3 cellular contexts compared by ENCODE assay signal in genomic region chr17:49504369-49504768, GRCh38.
TF ChIP-seq lines count a peak whose summit lies in the region.

No MANE protein-coding gene starts in this region.

TF ChIP-seq in HepG2, 621 proteins besides CTCF, POLR2A, EP300 and RAD21:
- TF ChIP-seq ZNF768 (CRISPR knock-in tag; IDR thresholded peaks at IDR 0.05) = peak; percentile 69; the same call in 1 of the 2 replicates
- TF ChIP-seq ATF4 (CRISPR knock-in tag; IDR thresholded peaks at IDR 0.05) = no peak
- TF ChIP-seq ZMYM3 (CRISPR knock-in tag; IDR thresholded peaks at IDR 0.05) = 0 out of 2 replicates have a peak, but pooled peaks have one; percentile 12
- TF ChIP-seq ZNF891 (CRISPR knock-in tag; IDR thresholded peaks at IDR 0.05) = no peak
- no peak for TF ChIP-seq FOXK1 (CRISPR knock-in tag; IDR thresholded peaks at IDR 0.05; ENCODE audit: borderline replicate concordance, low read depth)
- TF ChIP-seq ZNF101 (CRISPR knock-in tag; IDR thresholded peaks at IDR 0.05; ENCODE audit: borderline replicate concordance, low read depth) = no peak

TF ChIP-seq in K562, 482 proteins besides CTCF, POLR2A, EP300 and RAD21:
- TF ChIP-seq ZBTB17 (CRISPR knock-in tag; IDR thresholded peaks at IDR 0.05) (no peak), ZBTB2 (IDR thresholded peaks at IDR 0.05) (no peak), TSC22D4 (tag; IDR thresholded peaks at IDR 0.05) (no peak), RBM25 (IDR thresholded peaks at IDR 0.05; ENCODE audit: low read depth, low read length, severe bottlenecking) (peak; percentile 94), RB1 (IDR thresholded peaks at IDR 0.05; ENCODE audit: low read depth) (no peak), RNF2 (IDR thresholded peaks at IDR 0.05) (no peak), BCOR (IDR thresholded peaks at IDR 0.05) (peak; percentile 57; the same call in 1 of the 2 replicates), ZFP36 (IDR thresholded peaks at IDR 0.05; ENCODE audit: low read depth, low read length, partially characterized antibody) (peak; percentile 54), EHMT2 (IDR thresholded peaks at IDR 0.05) (no peak), TGIF2 (CRISPR knock-in tag; IDR thresholded peaks at IDR 0.05) (no peak), SRSF7 (optimal IDR thresholded peaks at IDR 0.05; ENCODE audit: low read depth, low read length) (no peak)

TF ChIP-seq in GM23338, 12 proteins besides CTCF, POLR2A, EP300 and RAD21:
- TF ChIP-seq EZH2 (IDR thresholded peaks at IDR 0.05; ENCODE audit: low read depth, unreplicated experiment) = no peak
- no peak for TF ChIP-seq CREB1 (CRISPR knock-in tag; IDR thresholded peaks at IDR 0.05; ENCODE audit: low read depth)
- TF ChIP-seq ZNF114 (CRISPR knock-in tag; IDR thresholded peaks at IDR 0.05) = no peak
- no peak for TF ChIP-seq POLR2AphosphoS5 (IDR thresholded peaks at IDR 0.05; ENCODE audit: low read depth)
- no peak for TF ChIP-seq ZNF331 (CRISPR knock-in tag; IDR thresholded peaks at IDR 0.05; ENCODE audit: low read depth)
- no peak for TF ChIP-seq NANOG (IDR thresholded peaks at IDR 0.05; ENCODE audit: borderline replicate concordance)
- no peak for TF ChIP-seq JUNB (IDR thresholded peaks at IDR 0.05; ENCODE audit: unreplicated experiment)
- TF ChIP-seq, protein P1, sequence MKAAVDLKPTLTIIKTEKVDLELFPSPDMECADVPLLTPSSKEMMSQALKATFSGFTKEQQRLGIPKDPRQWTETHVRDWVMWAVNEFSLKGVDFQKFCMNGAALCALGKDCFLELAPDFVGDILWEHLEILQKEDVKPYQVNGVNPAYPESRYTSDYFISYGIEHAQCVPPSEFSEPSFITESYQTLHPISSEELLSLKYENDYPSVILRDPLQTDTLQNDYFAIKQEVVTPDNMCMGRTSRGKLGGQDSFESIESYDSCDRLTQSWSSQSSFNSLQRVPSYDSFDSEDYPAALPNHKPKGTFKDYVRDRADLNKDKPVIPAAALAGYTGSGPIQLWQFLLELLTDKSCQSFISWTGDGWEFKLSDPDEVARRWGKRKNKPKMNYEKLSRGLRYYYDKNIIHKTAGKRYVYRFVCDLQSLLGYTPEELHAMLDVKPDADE (IDR thresholded peaks at IDR 0.05) = no peak
- TF ChIP-seq REST (IDR thresholded peaks at IDR 0.05; ENCODE audit: unreplicated experiment) = no peak
- TF ChIP-seq EZH2phosphoT487 (IDR thresholded peaks at IDR 0.05; ENCODE audit: unreplicated experiment) = no peak
